Comparison of ENCODE assay signal across 8 cellular contexts in the genomic region with DNA sequence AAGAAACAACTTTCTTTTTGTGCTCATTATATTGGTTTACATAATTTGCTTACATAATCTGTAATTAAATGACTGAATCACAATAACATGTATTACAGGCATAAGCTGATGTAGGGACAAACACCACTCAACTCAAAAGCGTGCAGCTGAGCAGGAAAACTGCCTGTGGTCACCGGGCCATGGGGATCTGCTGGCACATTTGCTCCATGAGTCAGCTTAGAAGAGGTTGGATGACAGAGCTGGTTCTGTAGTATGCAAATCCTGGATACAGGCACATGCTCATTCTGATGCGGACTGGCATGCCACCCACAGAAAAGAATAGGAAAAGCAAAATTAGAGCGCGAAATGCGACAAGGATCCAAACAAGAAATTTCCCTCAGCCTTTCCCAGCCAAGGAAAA.
A peak's percentile ranks its signal among the peaks of the same experiment; 100 is the strongest.
DNase-seq lines count a peak whose midpoint lies in the region; ATAC-seq and TF ChIP-seq lines count a peak whose summit lies in the region.

No MANE protein-coding gene starts in this region.

- H3K27me3 Mint-ChIP-seq in immature natural killer cell (ENCODE audit: low read depth in 3 of 3) = peaks cover 4 to 5% (median 4%) of the 10 kb centered on the region in 3 donors

- H3K9me3 ChIP-seq in MG63 (no peaks in the 10 kb centered on the region), lower lobe of right lung (no peaks in the 10 kb centered on the region)

- H3K27me3 ChIP-seq in MG63 (no peaks in the 10 kb centered on the region), brain microvascular endothelial cell (replicated peaks) (no peaks in the 10 kb centered on the region), lower lobe of right lung (ENCODE audit: low read depth) (no peaks in the 10 kb centered on the region)

- ATAC-seq in lower lobe of right lung = peak; percentile 56 to 72
- no peak for ATAC-seq in HG03469 (IDR thresholded peaks at IDR 0.05; ENCODE audit: unreplicated experiment)

- no peak overlapping the region for H3K4me3 Mint-ChIP-seq in immature natural killer cell

- peak overlapping the region; percentile 53 for H3K27ac ChIP-seq in brain microvascular endothelial cell
- H3K27ac ChIP-seq in lower lobe of right lung = no peak overlapping the region

- no peaks in the 10 kb centered on the region for H3K9me3 Mint-ChIP-seq in immature natural killer cell

- no peaks in the 10 kb centered on the region for H3K36me3 Mint-ChIP-seq in immature natural killer cell

- H3K36me3 ChIP-seq in MG63 (no peaks in the 10 kb centered on the region), brain microvascular endothelial cell (replicated peaks) (no peaks in the 10 kb centered on the region), lower lobe of right lung (no peaks in the 10 kb centered on the region)

- H3K4me1 Mint-ChIP-seq in immature natural killer cell = peaks cover 11 to 14% of the 10 kb centered on the region in 2 donors

- no peak for TF ChIP-seq CTCF in brain microvascular endothelial cell (IDR thresholded peaks at IDR 0.05; ENCODE audit: low read depth, low read length, missing control alignments)
- no peak for TF ChIP-seq CTCF in lower lobe of right lung (IDR thresholded peaks at IDR 0.05)

- DNase-seq in DMS53 treated with DMSO at 0.1 percent for 48 hours (lab: John Stamatoyannopoulos, UW; ENCODE audit: unreplicated experiment) = peak; percentile 89
- peak; percentile 95 for DNase-seq in MG63
- peak; percentile 94 for DNase-seq in brain microvascular endothelial cell
- DNase-seq in lower lobe of right lung = no peak
- DNase-seq in SKM-1 treated with dmso at 0.1 percent for 144 hours (lab: John Stamatoyannopoulos, UW; ENCODE audit: unreplicated experiment) = no peak
- no peak for DNase-seq in immature natural killer cell
- DNase-seq in NCI-H187 treated with DMSO at 0.1 percent for 48 hours (lab: John Stamatoyannopoulos, UW) = no peak

- H3K27ac Mint-ChIP-seq in immature natural killer cell = no peak overlapping the region

- in situ Hi-C loops in brain microvascular endothelial cell (cut with HindIII; ENCODE audit: low pct_ligation_motif_present, low sequenced_read_pairs) = no loop called here

- H3K4me1 ChIP-seq in lower lobe of right lung = no peaks in the 10 kb centered on the region

- intact Hi-C loops in lower lobe of right lung (cut with DNase I) = no loop called here

- H3K4me3 ChIP-seq in MG63 = no peak overlapping the region
- H3K4me3 ChIP-seq in brain microvascular endothelial cell (ENCODE audit: low read depth, low read length) = no peak overlapping the region
- no peak overlapping the region for H3K4me3 ChIP-seq in lower lobe of right lung

Comparison
In these comparisons a context has a peak if more than half of its experiments do, and no peak if none do; other contexts are left out.
1. DNase-seq: peak in DMS53 treated with DMSO at 0.1 percent for 48 hours (single experiment), MG63 (single experiment) and brain microvascular endothelial cell (single experiment); none in lower lobe of right lung (single experiment), SKM-1 treated with dmso at 0.1 percent for 144 hours (single experiment), immature natural killer cell (0 of 3) and NCI-H187 treated with DMSO at 0.1 percent for 48 hours (single experiment).